Comparison of ENCODE assay signal across 9 cellular contexts in the genomic region with DNA sequence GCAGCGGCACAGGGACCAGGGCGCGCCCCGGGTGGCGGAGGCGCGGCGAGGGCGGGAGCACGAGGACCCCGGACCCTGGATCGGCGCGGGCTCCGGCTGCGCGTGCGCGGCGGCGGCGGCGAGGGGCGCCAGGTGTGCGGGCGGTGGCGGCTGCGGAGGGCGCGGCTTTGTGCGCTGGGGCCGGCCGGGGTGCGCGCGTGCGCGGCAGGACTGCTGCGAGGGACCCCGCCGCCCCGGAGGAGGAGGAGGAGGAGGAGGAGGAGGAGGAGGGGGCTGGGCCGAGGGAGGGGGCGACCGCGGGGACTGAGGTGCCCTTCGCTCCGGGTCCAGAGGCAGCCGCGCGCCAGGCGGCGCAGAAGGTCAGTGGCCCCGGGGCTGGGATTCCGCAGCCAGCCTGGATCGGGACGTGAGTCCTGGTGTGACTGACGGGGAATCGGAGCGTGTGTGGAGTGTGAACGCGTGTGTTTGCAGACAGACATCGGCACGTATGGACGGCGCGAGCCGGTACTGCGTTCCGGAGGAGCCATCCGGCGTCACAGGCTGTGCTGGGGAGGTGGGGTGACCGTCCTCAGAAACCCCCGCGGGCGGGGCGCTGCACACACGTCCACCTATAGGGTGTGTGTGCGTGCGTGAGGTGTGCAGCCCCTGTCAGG. TPM values are rescaled to one million over a fixed set of nuclear protein-coding genes. Genes with fewer than 3 reads are reported as not detected.
DNase-seq lines count a peak whose midpoint lies in the region; ATAC-seq lines count a peak whose summit lies in the region.
"Had no signal": no experiment of that assay in that cellular context is flagged by ENCODE, and none has a peak within 500 bp of the region (broad histone marks: within the 10 kb centered on the region; RNA-seq: fewer than 3 reads in every experiment).

No MANE protein-coding gene starts in this region.

- H3K36me3 ChIP-seq in rectal smooth muscle tissue (ENCODE audit: control insufficient read depth, insufficient read depth, low read length) = no peaks in the 10 kb centered on the region

- H3K4me3 ChIP-seq in rectal smooth muscle tissue (ENCODE audit: low read length) = peak overlapping the region; percentile 47

- ATAC-seq in esophagus mucosa = peak; percentile 41
- ATAC-seq in GM21825 (IDR thresholded peaks at IDR 0.05; ENCODE audit: unreplicated experiment) = no peak
- no peak for ATAC-seq in GM18858 (IDR thresholded peaks at IDR 0.05; ENCODE audit: unreplicated experiment)
- no peak for ATAC-seq in GM21423 (IDR thresholded peaks at IDR 0.05; ENCODE audit: unreplicated experiment)

- peaks cover 11% of the 10 kb centered on the region for H3K27me3 ChIP-seq in rectal smooth muscle tissue (ENCODE audit: control insufficient read depth, insufficient read depth, low read length)

- H3K27ac ChIP-seq in rectal smooth muscle tissue (ENCODE audit: low read depth, low read length) = no peak overlapping the region
- H3K27ac ChIP-seq: 22Rv1 had no signal

- DNase-seq in DMS 273 (lab: John Stamatoyannopoulos, UW; ENCODE audit: unreplicated experiment) (peak; percentile 50), DMS 273 treated with DMSO at 0.1 percent for 48 hours (lab: John Stamatoyannopoulos, UW) (no peak), NCI-H82 (lab: John Stamatoyannopoulos, UW) (peak; percentile 88)

- no peaks in the 10 kb centered on the region for H3K4me1 ChIP-seq in rectal smooth muscle tissue (ENCODE audit: control insufficient read depth, insufficient read depth, low read length)

- no peak overlapping the region for H3K9ac ChIP-seq in rectal smooth muscle tissue (ENCODE audit: low read length)

RNA-seq across cellular contexts. Expression of a gene that starts 19.5 kb away (rescaled TPM):
- total RNA-seq in esophagus mucosa = 17.9 TPM

RNA-seq across cellular contexts. Expression of a gene that starts 27.3 kb away (rescaled TPM):
- 0.68 TPM for total RNA-seq in esophagus mucosa
